Comparison of ENCODE assay signal across 8 cellular contexts in the genomic region with DNA sequence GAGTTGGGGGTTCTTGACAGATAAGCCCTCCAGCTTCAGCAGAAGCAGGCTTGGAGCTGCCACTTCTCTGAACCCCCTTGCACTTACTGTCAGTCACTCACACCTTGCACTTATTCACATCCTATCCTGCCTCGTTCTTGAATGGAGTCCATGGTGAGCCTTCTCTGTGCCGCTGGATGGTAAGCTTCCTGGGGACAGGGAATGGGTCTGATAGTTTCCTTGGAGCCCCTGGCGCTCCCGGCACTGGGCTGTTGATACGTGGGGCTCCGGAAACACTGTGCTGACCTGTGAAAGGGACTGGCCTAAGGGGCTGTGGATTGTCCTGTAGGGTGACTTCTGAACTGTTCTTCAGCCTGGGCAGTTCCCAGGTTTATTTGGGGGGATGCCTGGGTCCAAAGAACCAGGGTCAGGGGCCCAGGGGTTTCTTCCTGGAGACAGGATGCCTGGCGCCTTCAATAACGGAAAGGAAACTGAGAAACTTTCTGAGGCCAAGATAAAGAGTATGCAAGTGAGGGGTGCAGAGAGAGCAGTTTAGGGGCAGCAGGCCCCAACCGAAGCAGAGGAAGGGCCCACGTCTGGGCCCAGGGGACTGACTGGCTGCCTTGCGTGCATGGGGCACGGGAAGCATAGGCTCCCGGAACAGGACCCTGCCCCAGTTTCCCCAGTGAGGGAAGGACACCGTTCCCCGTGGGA. TPM values are rescaled to one million over a fixed set of nuclear protein-coding genes. Genes with fewer than 3 reads are reported as not detected.
A peak's percentile ranks its signal among the peaks of the same experiment; 100 is the strongest.
DNase-seq lines count a peak whose midpoint lies in the region; ATAC-seq and TF ChIP-seq lines count a peak whose summit lies in the region.

No MANE protein-coding gene starts in this region.

- peak overlapping the region; percentile 88 for H3K4me3 ChIP-seq in ACC112 (ENCODE audit: low read depth, low read length)
- peak overlapping the region; percentile 91 for H3K4me3 ChIP-seq in iPS-18c (ENCODE audit: insufficient read depth, low read depth, low read length)
- H3K4me3 ChIP-seq in subcutaneous abdominal adipose tissue (ENCODE audit: low read depth in 1 of 5, low read length in 5 of 5): peak overlapping the region; percentile 29 to 88 (median 79)

- no peaks in the 10 kb centered on the region for H3K9me3 Mint-ChIP-seq in activated T-helper 2 cell treated with anti-CD3 and anti-CD28 coated beads, Interferon-gamma antibody, Interleukin-2, Interleukin-4, amounts not matched to agents 10 μg/mL and 5 μg/mL and 100 μg/mL, durations not matched to agents 14 hours and 24 hours and 36 hours

- H3K4me1 ChIP-seq in ACC112 (ENCODE audit: control insufficient read depth, insufficient read depth, low read length, unreplicated experiment): peaks cover 65% of the 10 kb centered on the region
- peaks cover 18 to 82% (median 68%) of the 10 kb centered on the region in 5 donors for H3K4me1 ChIP-seq in subcutaneous abdominal adipose tissue (ENCODE audit: control insufficient read depth in 5 of 5, insufficient read depth in 5 of 5, low read length in 5 of 5)

- DNase-seq in GM19238 (ENCODE audit: insufficient read length, low spot score) (peak; percentile 37), HEK293T (ENCODE audit: extremely low spot score) (no peak), DMS114 treated with DMSO at 0.1 percent for 48 hours (lab: John Stamatoyannopoulos, UW; ENCODE audit: unreplicated experiment) (no peak)
- DNase-seq in activated T-helper 2 cell treated with anti-CD3 and anti-CD28 coated beads, Interferon-gamma antibody, Interleukin-2, Interleukin-4, amounts not matched to agents 10 μg/mL and 5 μg/mL and 100 μg/mL, durations not matched to agents 14 hours and 24 hours and 36 hours (ENCODE audit: low spot score): no peak

- peak overlapping the region; percentile 61 for H2AFZ ChIP-seq in ACC112 (ENCODE audit: low read length, unreplicated experiment)

- H3K27me3 Mint-ChIP-seq in activated T-helper 2 cell treated with anti-CD3 and anti-CD28 coated beads, Interferon-gamma antibody, Interleukin-2, Interleukin-4, amounts not matched to agents 10 μg/mL and 5 μg/mL and 100 μg/mL, durations not matched to agents 14 hours and 24 hours and 36 hours (ENCODE audit: low read depth): no peaks in the 10 kb centered on the region

- H3K27me3 ChIP-seq in ACC112 (ENCODE audit: insufficient read depth, low read length) (no peaks in the 10 kb centered on the region), subcutaneous abdominal adipose tissue (ENCODE audit: control insufficient read depth in 5 of 5, insufficient read depth in 4 of 5, low read length in 5 of 5) (no peaks in the 10 kb centered on the region)

- POLR2A ChIA-PET in HEK293T (lab: Yijun Ruan, JAX): interaction anchor here (1.0 to 1.4 kb wide), 5 partner anchors 9 to 125 kb away, joined by 3 to 6 read pairs (median 6); partner anchors contain the start of gene DCPS

- H3K27ac ChIP-seq in ACC112 (ENCODE audit: low read depth, low read length) (peak overlapping the region; percentile 63), subcutaneous abdominal adipose tissue (ENCODE audit: low read depth, low read length) (peak overlapping the region; percentile 23)

- H3K4me1 Mint-ChIP-seq in activated T-helper 2 cell treated with anti-CD3 and anti-CD28 coated beads, Interferon-gamma antibody, Interleukin-2, Interleukin-4, amounts not matched to agents 10 μg/mL and 5 μg/mL and 100 μg/mL, durations not matched to agents 14 hours and 24 hours and 36 hours (ENCODE audit: low read depth): peaks cover 35% of the 10 kb centered on the region

- peak; percentile 48 for ATAC-seq in HG03354 (IDR thresholded peaks at IDR 0.05; ENCODE audit: poor library complexity, severe bottlenecking, unreplicated experiment)

- H3K36me3 ChIP-seq in ACC112 (ENCODE audit: insufficient read depth, low read length): no peaks in the 10 kb centered on the region
- H3K36me3 ChIP-seq in subcutaneous abdominal adipose tissue (ENCODE audit: control insufficient read depth in 5 of 5, insufficient read depth in 5 of 5, low read length in 5 of 5): no peaks in the 10 kb centered on the region

- H3K9me3 ChIP-seq in iPS-18c (ENCODE audit: control insufficient read depth, insufficient read depth, low read length): no peaks in the 10 kb centered on the region
- H3K9me3 ChIP-seq in subcutaneous abdominal adipose tissue (ENCODE audit: control insufficient read depth in 5 of 5, low read length in 5 of 5): no peaks in the 10 kb centered on the region

- H3K27ac Mint-ChIP-seq in activated T-helper 2 cell treated with anti-CD3 and anti-CD28 coated beads, Interferon-gamma antibody, Interleukin-2, Interleukin-4, amounts not matched to agents 10 μg/mL and 5 μg/mL and 100 μg/mL, durations not matched to agents 14 hours and 24 hours and 36 hours: peak overlapping the region; percentile 91

- CTCF ChIA-PET in HEK293T (lab: Yijun Ruan, JAX): interaction anchor here (0.6 kb wide), 1 partner anchor 1973 kb away, joined by 3 read pairs; no protein-coding TSS in a partner anchor

- intact Hi-C loops in activated T-helper 2 cell treated with anti-CD3 and anti-CD28 coated beads, Interferon-gamma antibody, Interleukin-2, Interleukin-4, amounts not matched to agents 10 μg/mL and 5 μg/mL and 100 μg/mL, durations not matched to agents 14 hours and 24 hours and 36 hours (cut with micrococcal nuclease): loop anchor here (1.0 to 5.0 kb wide), 4 partner anchors 52 to 142 kb away; partner anchors contain the start of genes DCPS, FAM118B and RPUSD4

- H3K36me3 Mint-ChIP-seq in activated T-helper 2 cell treated with anti-CD3 and anti-CD28 coated beads, Interferon-gamma antibody, Interleukin-2, Interleukin-4, amounts not matched to agents 10 μg/mL and 5 μg/mL and 100 μg/mL, durations not matched to agents 14 hours and 24 hours and 36 hours (ENCODE audit: low read depth): peaks cover 29% of the 10 kb centered on the region

- peak overlapping the region in 4 of 5 donors; percentile 68 to 72 (median 70) for H3K9ac ChIP-seq in subcutaneous abdominal adipose tissue (ENCODE audit: low read length in 5 of 5)

- H3K4me3 Mint-ChIP-seq in activated T-helper 2 cell treated with anti-CD3 and anti-CD28 coated beads, Interferon-gamma antibody, Interleukin-2, Interleukin-4, amounts not matched to agents 10 μg/mL and 5 μg/mL and 100 μg/mL, durations not matched to agents 14 hours and 24 hours and 36 hours (ENCODE audit: low read depth): peak overlapping the region; percentile 98

- H3K79me2 ChIP-seq in ACC112 (ENCODE audit: control insufficient read depth, insufficient read depth, low read length, unreplicated experiment): peaks cover 81% of the 10 kb centered on the region

TF ChIP-seq in HEK293T, 16 proteins besides CTCF, POLR2A, EP300 and RAD21:
- TF ChIP-seq FOXA1 (IDR thresholded peaks at IDR 0.05): no peak
- TF ChIP-seq BHLHE40 (IDR thresholded peaks at IDR 0.05; ENCODE audit: borderline replicate concordance): no peak
- no peak for TF ChIP-seq HDGF (IDR thresholded peaks at IDR 0.05; ENCODE audit: borderline replicate concordance)
- TF ChIP-seq FOXM1 (IDR thresholded peaks at IDR 0.05; ENCODE audit: borderline replicate concordance): no peak
TF ChIP-seq in HEK293T: peak in this region for 0.

RNA-seq across cellular contexts. Expression of gene ST3GAL4, which starts 0.7 kb away (rescaled TPM):
- total RNA-seq in activated T-helper 2 cell treated with anti-CD3 and anti-CD28 coated beads, Interferon-gamma antibody, Interleukin-2, Interleukin-4, amounts not matched to agents 10 μg/mL and 5 μg/mL and 100 μg/mL, durations not matched to agents 14 hours and 24 hours and 36 hours: 12.4 and 14.4 TPM in 2 replicates

RNA-seq across cellular contexts. Expression of gene DCPS, which starts 50.9 kb away (rescaled TPM):
- 39.8 and 42.1 TPM in 2 replicates for total RNA-seq in activated T-helper 2 cell treated with anti-CD3 and anti-CD28 coated beads, Interferon-gamma antibody, Interleukin-2, Interleukin-4, amounts not matched to agents 10 μg/mL and 5 μg/mL and 100 μg/mL, durations not matched to agents 14 hours and 24 hours and 36 hours
